1 cellular context compared by ENCODE assay signal in the genomic region with DNA sequence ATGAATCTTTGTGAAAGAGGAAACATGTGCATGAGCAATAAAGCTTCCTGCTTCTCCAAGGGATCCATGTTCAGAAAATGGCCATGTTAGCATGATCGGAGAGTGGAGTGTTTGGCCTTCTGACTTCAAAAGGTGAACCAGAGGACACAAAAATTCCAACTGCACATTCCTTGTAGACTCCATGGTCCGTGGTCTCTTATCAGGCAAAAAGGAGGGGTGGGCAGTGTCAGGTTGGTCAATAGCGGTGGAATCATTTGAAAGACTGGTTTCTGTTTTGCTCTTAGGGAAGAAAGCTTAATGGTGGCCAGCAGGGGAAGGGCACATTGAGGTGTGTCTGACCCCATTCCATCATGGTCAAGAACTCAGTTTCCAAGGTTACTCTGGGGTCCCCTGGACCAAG.
TF ChIP-seq lines count a peak whose summit lies in the region.

No MANE protein-coding gene starts in this region.

TF ChIP-seq in endothelial cell of umbilical vein, 7 proteins besides CTCF, POLR2A, EP300 and RAD21:
- TF ChIP-seq FOS (IDR thresholded peaks at IDR 0.05; ENCODE audit: borderline replicate concordance, insufficient read depth, low read length) (no peak), GATA2 (IDR thresholded peaks at IDR 0.05; ENCODE audit: insufficient read depth, insufficient read length, low read depth, low read length) (no peak), POLR2AphosphoS5 (IDR thresholded peaks at IDR 0.05; ENCODE audit: insufficient read depth, low read depth, low read length) (no peak), EZH2 (IDR thresholded peaks at IDR 0.05; ENCODE audit: borderline replicate concordance, low read depth, low read length, severe bottlenecking) (no peak), JUN (IDR thresholded peaks at IDR 0.05; ENCODE audit: borderline replicate concordance, insufficient read depth, insufficient read length, low read depth) (no peak), MYC (IDR thresholded peaks at IDR 0.05; ENCODE audit: low read depth, low read length) (no peak)
- TF ChIP-seq, protein P1, sequence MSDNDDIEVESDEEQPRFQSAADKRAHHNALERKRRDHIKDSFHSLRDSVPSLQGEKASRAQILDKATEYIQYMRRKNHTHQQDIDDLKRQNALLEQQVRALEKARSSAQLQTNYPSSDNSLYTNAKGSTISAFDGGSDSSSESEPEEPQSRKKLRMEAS (IDR thresholded peaks at IDR 0.05; ENCODE audit: insufficient read depth, insufficient read length) = no peak
